9 cellular contexts compared by ENCODE assay signal in genomic region chr19:13463296-13463695, GRCh38. TPM values are rescaled to one million over a fixed set of nuclear protein-coding genes. Genes with fewer than 3 reads are reported as not detected.
DNase-seq lines count a peak whose midpoint lies in the region; ATAC-seq, FAIRE-seq and TF ChIP-seq lines count a peak whose summit lies in the region.
"Had no signal": no experiment of that assay in that cellular context is flagged by ENCODE, and none has a peak within 500 bp of the region (broad histone marks: within the 10 kb centered on the region; RNA-seq: fewer than 3 reads in every experiment).

No MANE protein-coding gene starts in this region.

- TF ChIP-seq RAD21 in HepG2 (CRISPR knock-in tag; IDR thresholded peaks at IDR 0.05), result no peak

- H4K20me1 ChIP-seq in HepG2 (ENCODE audit: insufficient read depth, low read length), result 0 out of 2 replicates have a peak, but pooled peaks cover 2% of the 10 kb centered on the region

- H3K79me2 ChIP-seq in HepG2 (ENCODE audit: insufficient read depth, low read length), result no peaks in the 10 kb centered on the region

- FAIRE-seq in HepG2 (lab: Jason Lieb, UNC) (no peak), urothelium cell line (lab: Jason Lieb, UNC) (no peak)
- FAIRE-seq: kidney had no signal

- DNase-seq in HepG2 (ENCODE audit: low spot score), result no peak
- DNase-seq in right lobe of liver, result no peak
- peak; percentile 44 for DNase-seq in NT2/D1 (ENCODE audit: low read depth, low spot score)
- peak; percentile 30 for DNase-seq in epidermal melanocyte (ENCODE audit: insufficient read length, low spot score)
- peak; percentile 43 for DNase-seq in urothelium cell line (ENCODE audit: low spot score)
- DNase-seq in lower lobe of right lung, result no peak
- no peak for DNase-seq in NCI-H1092 treated with DMSO at 0.1 percent for 48 hours (lab: John Stamatoyannopoulos, UW)
- DNase-seq: kidney had no signal

- no peak for ATAC-seq in HepG2
- no peak for ATAC-seq in right lobe of liver
- no peak for ATAC-seq in GM21717 (IDR thresholded peaks at IDR 0.05; ENCODE audit: unreplicated experiment)
- no peak for ATAC-seq in lower lobe of right lung

- H3K4me3 ChIP-seq in HepG2 (replicated peaks in 1 of 3; ENCODE audit: insufficient read depth in 1 of 3, low read depth in 2 of 3, low read length in 3 of 3) (no peak overlapping the region), right lobe of liver (no peak overlapping the region), NT2/D1 (ENCODE audit: insufficient read length, low read depth) (no peak overlapping the region), lower lobe of right lung (no peak overlapping the region)

- H3K36me3 ChIP-seq in HepG2 (replicated peaks in 1 of 2; ENCODE audit: control insufficient read depth in 1 of 2, insufficient read depth in 2 of 2, low read length in 2 of 2) (no peaks in the 10 kb centered on the region), right lobe of liver (no peaks in the 10 kb centered on the region), NT2/D1 (ENCODE audit: insufficient read depth, insufficient read length, low read length) (no peaks in the 10 kb centered on the region), lower lobe of right lung (no peaks in the 10 kb centered on the region)

- CTCF ChIA-PET in HepG2 (lab: Yijun Ruan, JAX; ENCODE audit: low intra/inter-chr PET ratio, low total read pairs), result no interaction called here

- no TSS peak for BruUV-seq in HepG2 (replicated peaks; lab: Mats Ljungman, UMichigan)

- H3K4me2 ChIP-seq in HepG2 (ENCODE audit: low read depth, low read length), result no peak overlapping the region

- H3K4me1 ChIP-seq in HepG2 (ENCODE audit: insufficient read depth, low read length), result no peaks in the 10 kb centered on the region
- no peaks in the 10 kb centered on the region for H3K4me1 ChIP-seq in right lobe of liver
- H3K4me1 ChIP-seq in NT2/D1 (ENCODE audit: insufficient read depth, insufficient read length), result peaks cover 21% of the 10 kb centered on the region
- H3K4me1 ChIP-seq in lower lobe of right lung, result no peaks in the 10 kb centered on the region

- H3K27me3 ChIP-seq in HepG2 (ENCODE audit: control insufficient read depth in 1 of 2, insufficient read depth in 2 of 2, low read length in 2 of 2) (peaks cover 2 to 23% of the 10 kb centered on the region in 2 experiments; a peak in 3 of 5 replicates), right lobe of liver (no peaks in the 10 kb centered on the region), NT2/D1 (ENCODE audit: insufficient read depth, insufficient read length) (peaks cover 27% of the 10 kb centered on the region), lower lobe of right lung (ENCODE audit: low read depth) (peaks cover 5% of the 10 kb centered on the region)

- H3K9ac ChIP-seq in HepG2 (ENCODE audit: insufficient read depth, low read depth, low read length), result no peak overlapping the region
- H3K9ac ChIP-seq in NT2/D1 (ENCODE audit: insufficient read length, low read depth), result no peak overlapping the region

- H3K9me3 ChIP-seq in HepG2 (ENCODE audit: low read length) (no peaks in the 10 kb centered on the region), right lobe of liver (no peaks in the 10 kb centered on the region), NT2/D1 (ENCODE audit: insufficient read depth, low read length) (no peaks in the 10 kb centered on the region), lower lobe of right lung (no peaks in the 10 kb centered on the region)

- WGBS in HepG2 (ENCODE audit: low lambda C conversion rate), result 7% methylated on average over 6 of the region's 6 CpGs
- WGBS in right lobe of liver (ENCODE audit: insufficient coverage, low coverage, low lambda C conversion rate, missing lambda C conversion rate), result 5% methylated on average over 6 of the region's 6 CpGs

- POLR2A ChIA-PET in HepG2 (lab: Yijun Ruan, JAX), result no interaction called here

- intact Hi-C loops in HepG2 (cut with micrococcal nuclease; ENCODE audit: unreplicated experiment), result no loop called here
- intact Hi-C loops in right lobe of liver (cut with DNase I), result no loop called here
- intact Hi-C loops in lower lobe of right lung (cut with DNase I), result no loop called here

- no peak for TF ChIP-seq EP300 in HepG2 (IDR thresholded peaks at IDR 0.05; ENCODE audit: low read depth in 2 of 2, low read length in 2 of 2)
- no peak for TF ChIP-seq EP300 in HepG2 (CRISPR knock-in tag; IDR thresholded peaks at IDR 0.05; ENCODE audit: borderline replicate concordance)

- H2AFZ ChIP-seq in HepG2 (ENCODE audit: low read length), result no peak overlapping the region

- TF ChIP-seq CTCF in HepG2 (CRISPR knock-in tag; IDR thresholded peaks at IDR 0.05) (no peak), right lobe of liver (IDR thresholded peaks at IDR 0.05) (no peak), lower lobe of right lung (IDR thresholded peaks at IDR 0.05) (no peak)

- TF ChIP-seq POLR2A in HepG2 (IDR thresholded peaks at IDR 0.05; ENCODE audit: insufficient read depth in 1 of 2, low read depth in 2 of 2, low read length in 2 of 2) (no peak), right lobe of liver (IDR thresholded peaks at IDR 0.05) (no peak)

- in situ Hi-C loops in HepG2 (cut with HindIII; ENCODE audit: extremely low pct_ligation_motif_present, low pct_unique_long_range_greater_than_20kb), result no loop called here

- H3K27ac ChIP-seq in HepG2 (ENCODE audit: extremely low read length, insufficient read depth, low read length) (no peak overlapping the region), right lobe of liver (no peak overlapping the region), lower lobe of right lung (no peak overlapping the region)

TF ChIP-seq in HepG2, 621 proteins besides CTCF, POLR2A, EP300 and RAD21 (continues in another document):
- TF ChIP-seq SOX5 (CRISPR knock-in tag; IDR thresholded peaks at IDR 0.05; ENCODE audit: borderline replicate concordance) (no peak), MLXIP (CRISPR knock-in tag; IDR thresholded peaks at IDR 0.05; ENCODE audit: borderline replicate concordance) (no peak), EHMT2 (IDR thresholded peaks at IDR 0.05; ENCODE audit: borderline replicate concordance, low read depth, low read length) (peak; percentile 92), ZNF558 (CRISPR knock-in tag; IDR thresholded peaks at IDR 0.05; ENCODE audit: borderline replicate concordance) (peak; percentile 48; the same call in 1 of the 2 replicates)

RNA-seq across cellular contexts. Expression of gene CACNA1A, which starts 43.0 kb away (rescaled TPM):
- not detected in 2 replicates for total RNA-seq in HepG2 (2016; rRNA removed; fragmentation: Illumina TruSeq; extraction: Trizol)
- not detected in 2 replicates for total RNA-seq in HepG2 (2016; cell fraction: cytosol; rRNA removed; fragmentation: Illumina TruSeq; extraction: Trizol; ENCODE audit: low read depth)
- total RNA-seq in HepG2 (2016; cell fraction: insoluble cytoplasmic fraction; rRNA removed; fragmentation: Illumina TruSeq; extraction: Trizol), result not detected in 2 replicates
- not detected in 2 replicates for total RNA-seq in HepG2 (2016; cell fraction: membrane; rRNA removed; fragmentation: Illumina TruSeq; extraction: Trizol)
- total RNA-seq in HepG2 (2016; cell fraction: nucleus; rRNA removed; fragmentation: Illumina TruSeq; extraction: Trizol), result not detected in 2 replicates
- polyA plus RNA-seq in HepG2 (2011; rRNA removed), result not detected in 2 replicates
- not detected in 2 replicates for polyA plus RNA-seq in HepG2 (2011; cell fraction: cytosol; rRNA removed)
- not detected in 2 replicates for polyA plus RNA-seq in HepG2 (2011; cell fraction: nucleus; rRNA removed)
- not detected in 2 replicates for polyA plus RNA-seq in HepG2 (2012)
- polyA plus RNA-seq in HepG2 (2016; cell fraction: cytosol; fragmentation: Illumina TruSeq; extraction: Trizol; ENCODE audit: low read depth), result not detected in 2 replicates
- not detected in 2 replicates for polyA plus RNA-seq in HepG2 (2016; cell fraction: insoluble cytoplasmic fraction; fragmentation: Illumina TruSeq; extraction: Trizol; ENCODE audit: low read depth)
- not detected in 2 replicates for polyA plus RNA-seq in HepG2 (2016; cell fraction: membrane; fragmentation: Illumina TruSeq; extraction: Trizol; ENCODE audit: low read depth)
- polyA plus RNA-seq in HepG2 (2016; cell fraction: nucleus; fragmentation: Illumina TruSeq; extraction: Trizol; ENCODE audit: insufficient read depth, low read depth), result not detected in 2 replicates
- polyA minus RNA-seq in HepG2 (2011; rRNA and poly(A)+ RNA removed; ENCODE audit: low replicate concordance), result 0.23 TPM in 1 of 2 replicates, not detected in the other
- polyA minus RNA-seq in HepG2 (2011; cell fraction: cytosol; rRNA and poly(A)+ RNA removed), result not detected in 2 replicates
- polyA minus RNA-seq in HepG2 (2011; cell fraction: nucleus; rRNA and poly(A)+ RNA removed), result not detected in 2 replicates
- total RNA-seq in right lobe of liver, result under 1 TPM in 1 of 6 experiments, not detected in 5; 0.11 TPM
- total RNA-seq in lower lobe of right lung, result 0.71 TPM

Comparison
In these comparisons a context has a peak if more than half of its experiments do, and no peak if none do; other contexts are left out.
1. DNase-seq: peak in NT2/D1 (single experiment), epidermal melanocyte (single experiment) and urothelium cell line (single experiment); none in HepG2 (single experiment), right lobe of liver (0 of 3), lower lobe of right lung (single experiment) and NCI-H1092 treated with DMSO at 0.1 percent for 48 hours (single experiment).